Comparison of ENCODE assay signal across 16 cellular contexts in the genomic region with DNA sequence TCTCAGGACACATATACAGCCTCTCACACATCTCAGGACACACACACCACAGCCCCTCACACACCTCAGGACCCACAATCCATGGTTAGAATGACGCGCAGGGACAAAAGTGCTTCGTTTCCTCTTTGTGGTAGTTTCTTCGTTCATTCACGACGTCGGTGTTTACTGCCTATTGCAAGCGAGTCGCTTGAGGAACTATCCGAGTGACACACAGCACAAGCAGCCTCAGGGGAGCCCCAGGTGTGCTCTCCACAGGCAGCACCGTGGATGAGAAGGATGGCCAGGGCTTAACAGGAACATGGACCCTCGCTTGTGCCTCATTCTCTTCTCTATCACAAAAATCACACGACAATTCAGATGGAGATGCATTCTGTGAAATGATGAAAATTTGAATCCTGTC. TPM values are rescaled to one million over a fixed set of nuclear protein-coding genes. Genes with fewer than 3 reads are reported as not detected.
"Had no signal": no experiment of that assay in that cellular context is flagged by ENCODE, and none has a peak within 500 bp of the region (broad histone marks: within the 10 kb centered on the region; RNA-seq: fewer than 3 reads in every experiment).

No MANE protein-coding gene starts in this region.

RNA-seq across cellular contexts. Expression of a gene that starts 12.1 kb away (rescaled TPM):
- total RNA-seq: activated CD8-positive, alpha-beta memory T cell treated with anti-CD3 and anti-CD28 coated beads for 36 hours; activated CD8-positive, alpha-beta memory T cell treated with anti-CD3 and anti-CD28 coated beads, Interleukin-2, amount 10 ng/mL, durations not matched to agents 7 days and 5 days; activated CD8-positive, alpha-beta T cell treated with anti-CD3 and anti-CD28 coated beads for 36 hours; activated naive CD4-positive, alpha-beta T cell treated with anti-CD3 and anti-CD28 coated beads, Interleukin-2, amount 50 U/mL, for 72 hours; activated naive CD8-positive, alpha-beta T cell treated with anti-CD3 and anti-CD28 coated beads, Interleukin-2, amount 10 ng/mL, durations not matched to agents 7 days and 5 days; activated T-helper 1 cell treated with anti-CD3 and anti-CD28 coated beads, Interleukin-12 subunit alpha, Interleukin-12 subunit beta, Interleukin-2, Interleukin-4 antibody, amounts not matched to agents 30 ng/mL and 10 ng/mL and 1 ng/mL, durations not matched to agents 14 hours and 24 hours and 36 hours; ascending aorta; breast epithelium; cardiac muscle cell; cerebellum; dorsolateral prefrontal cortex; esophagus muscularis mucosa; foreskin keratinocyte; gastrocnemius medialis; heart left ventricle; T-helper 1 cell treated with Interleukin-12 subunit alpha and Interleukin-12 subunit beta and Interleukin-4 antibody, amounts not matched to agents 30 ng/mL and 1 ng/mL, for 36 hours had no signal
- polyA plus RNA-seq: cardiac muscle cell, foreskin keratinocyte, heart left ventricle had no signal

RNA-seq across cellular contexts. Expression of a gene that starts 47.0 kb away (rescaled TPM):
- total RNA-seq: activated naive CD4-positive, alpha-beta T cell treated with anti-CD3 and anti-CD28 coated beads, Interleukin-2, amount 50 U/mL, for 72 hours; activated T-helper 1 cell treated with anti-CD3 and anti-CD28 coated beads, Interleukin-12 subunit alpha, Interleukin-12 subunit beta, Interleukin-2, Interleukin-4 antibody, amounts not matched to agents 30 ng/mL and 10 ng/mL and 1 ng/mL, durations not matched to agents 14 hours and 24 hours and 36 hours; ascending aorta; cardiac muscle cell; cerebellum; esophagus muscularis mucosa; foreskin keratinocyte; gastrocnemius medialis had no signal
- polyA plus RNA-seq: cardiac muscle cell, foreskin keratinocyte, heart left ventricle had no signal
